Comparison of ENCODE assay signal across 16 cellular contexts in the genomic region with DNA sequence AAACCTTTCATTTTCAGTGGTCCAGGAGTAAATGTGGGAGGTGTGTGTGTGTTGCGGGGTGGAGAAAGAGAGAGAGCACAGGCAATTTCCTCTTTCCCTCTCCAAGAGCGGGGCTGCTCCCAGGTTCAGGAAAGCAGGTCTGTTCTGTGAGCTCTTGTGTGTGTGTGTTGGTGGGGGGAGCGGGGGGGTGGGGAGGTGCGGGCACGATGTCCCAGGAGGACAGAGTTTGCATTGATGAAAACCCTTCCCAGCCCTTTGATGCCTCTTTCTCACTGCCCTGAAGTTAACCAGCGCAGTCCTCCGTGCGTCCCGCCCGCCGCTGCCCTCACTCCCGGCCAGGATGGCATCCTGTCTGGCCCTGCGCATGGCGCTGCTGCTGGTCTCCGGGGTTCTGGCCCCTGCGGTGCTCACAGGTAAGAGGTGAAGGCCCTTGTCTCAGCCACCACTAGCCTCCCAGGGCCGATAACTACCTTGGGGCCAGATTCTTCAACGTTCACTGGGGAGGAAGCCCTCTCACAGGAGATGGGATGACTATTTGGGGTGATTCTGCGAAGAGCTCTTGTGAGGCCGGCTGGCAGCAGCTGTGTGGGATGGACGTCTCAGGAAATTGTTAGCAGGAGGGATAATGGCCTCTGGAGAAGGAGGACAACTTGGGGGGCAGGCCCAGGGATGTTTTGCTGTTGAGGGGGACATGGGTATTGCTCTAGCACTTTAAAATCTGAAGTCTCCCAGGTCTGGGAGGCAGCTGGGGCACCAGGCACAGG. TPM values are rescaled to one million over a fixed set of nuclear protein-coding genes. Genes with fewer than 3 reads are reported as not detected.
DNase-seq lines count a peak whose midpoint lies in the region; ATAC-seq and TF ChIP-seq lines count a peak whose summit lies in the region.
"Had no signal": no experiment of that assay in that cellular context is flagged by ENCODE, and none has a peak within 500 bp of the region (broad histone marks: within the 10 kb centered on the region; RNA-seq: fewer than 3 reads in every experiment).

A gene (plus strand): TSS at position 263 of the 764 bp plus-strand sequence. CDS start 78 bp downstream, at position 341.

- no peaks in the 10 kb centered on the region for H3K9me3 Mint-ChIP-seq in nephron progenitor cell

- H3K27me3 ChIP-seq in breast epithelium (no peaks in the 10 kb centered on the region), testis (no peaks in the 10 kb centered on the region)

- no peaks in the 10 kb centered on the region for H3K36me3 Mint-ChIP-seq in nephron progenitor cell (ENCODE audit: low read depth)
- H3K36me3 Mint-ChIP-seq in T-helper 17 cell (ENCODE audit: low read depth), result no peaks in the 10 kb centered on the region
- H3K36me3 Mint-ChIP-seq: activated naive CD8-positive, alpha-beta T cell; CD14-positive monocyte had no signal

- TF ChIP-seq CTCF in breast epithelium (IDR thresholded peaks at IDR 0.05) (no peak), nephron progenitor cell (IDR thresholded peaks at IDR 0.05) (no peak), testis (IDR thresholded peaks at IDR 0.05) (no peak)

- H3K4me1 ChIP-seq in breast epithelium (no peaks in the 10 kb centered on the region), testis (peaks cover 17% of the 10 kb centered on the region)

- H3K27ac ChIP-seq in breast epithelium (peak within 1 kb of the TSS; percentile 86 to 91), testis (no peak within 1 kb of the TSS)

- H3K9me3 ChIP-seq in breast epithelium (no peaks in the 10 kb centered on the region), testis (no peaks in the 10 kb centered on the region), T-helper 17 cell (ENCODE audit: control insufficient read depth, low read length, poor library complexity, severe bottlenecking) (no peaks in the 10 kb centered on the region)

- DNase-seq in activated CD8-positive, alpha-beta memory T cell treated with anti-CD3 and anti-CD28 coated beads for 24 hours, result peak; percentile 42
- DNase-seq in activated CD8-positive, alpha-beta memory T cell treated with anti-CD3 and anti-CD28 coated beads, Interleukin-2, amount 50 U/mL, for 4 hours, result no peak
- DNase-seq in breast epithelium (ENCODE audit: low spot score in 2 of 2) (peak in 1 of 2 donors; percentile 16), nephron progenitor cell (no peak), testis (no peak), T-helper 17 cell (no peak)
- no peak for DNase-seq in stimulated activated CD4-positive, alpha-beta T cell treated with anti-CD3 and anti-CD28 coated beads, Interleukin-2, amount 100 ng/mL, for 48 hours
- DNase-seq: effector CD4-positive, alpha-beta T cell; NCI-H1417; NCI-H2171; NCI-H69; stimulated activated CD4-positive, alpha-beta T cell treated with anti-CD3 and anti-CD28 coated beads, Interleukin-4, amount 100 ng/mL, for 4 hours had no signal

- H3K27ac Mint-ChIP-seq in nephron progenitor cell (peak within 1 kb of the TSS; percentile 86), T-helper 17 cell (no peak within 1 kb of the TSS)
- H3K27ac Mint-ChIP-seq: activated naive CD8-positive, alpha-beta T cell had no signal

- TF ChIP-seq POLR2A in breast epithelium (IDR thresholded peaks at IDR 0.05) (no peak), testis (IDR thresholded peaks at IDR 0.05) (no peak)

- H3K36me3 ChIP-seq in breast epithelium, result no peaks in the 10 kb centered on the region
- H3K36me3 ChIP-seq in testis (ENCODE audit: low read depth, missing control alignments), result no peaks in the 10 kb centered on the region

- ATAC-seq in T-helper 17 cell (no peak), HG03469 (IDR thresholded peaks at IDR 0.05; ENCODE audit: unreplicated experiment) (no peak)

- H3K4me3 Mint-ChIP-seq in nephron progenitor cell, result no peak within 1 kb of the TSS
- H3K4me3 Mint-ChIP-seq in T-helper 17 cell, result no peak within 1 kb of the TSS
- H3K4me3 Mint-ChIP-seq: activated naive CD8-positive, alpha-beta T cell; CD14-positive monocyte had no signal

- intact Hi-C loops in breast epithelium (cut with DNase I; ENCODE audit: low total_unique reads), result no loop called here
- intact Hi-C loops in testis (cut with DNase I; ENCODE audit: low total_unique reads), result no loop called here

- H3K4me1 Mint-ChIP-seq in nephron progenitor cell (peaks cover 29% of the 10 kb centered on the region), T-helper 17 cell (peaks cover 3% of the 10 kb centered on the region)

- H3K27me3 Mint-ChIP-seq in nephron progenitor cell (ENCODE audit: low read depth, poor library complexity) (peaks cover 21% of the 10 kb centered on the region), T-helper 17 cell (peaks cover 15% of the 10 kb centered on the region)

- 85 to 90% methylated on average over 15 to 21 of the region's 21 CpGs for WGBS in testis, 2 donors

- peak within 1 kb of the TSS in 2 of 3 donors; percentile 13 to 31 for H3K4me3 ChIP-seq in breast epithelium
- no peak within 1 kb of the TSS for H3K4me3 ChIP-seq in testis
- H3K4me3 ChIP-seq: skin epidermis had no signal

RNA-seq across cellular contexts. Expression of the gene that starts here (rescaled TPM):
- total RNA-seq in breast epithelium (10 to 100 TPM in 1 of 3 donors, 1 to 10 TPM in 1, under 1 TPM in 1; 0.32 to 23.1 (median 9.2) TPM), testis (10 to 100 TPM; 14.5 to 15.9 TPM), T-helper 17 cell (1 to 10 TPM; 1.0 TPM)
- polyA plus RNA-seq in testis (ENCODE audit: insufficient read depth, low read depth, low replicate concordance), result 7.3 TPM
- polyA plus RNA-seq: CD14-positive monocyte had no signal

Comparison
In these comparisons a context has a peak if more than half of its experiments do, and no peak if none do; other contexts are left out.
1. H3K27ac ChIP-seq: peak in breast epithelium (2 of 2); none in testis (0 of 2).
2. H3K4me3 ChIP-seq: peak in breast epithelium (2 of 3); none in testis (0 of 2).